Comparison of ENCODE assay signal across 12 cellular contexts in genomic region chr1:41670558-41670957, GRCh38.
DNase-seq lines count a peak whose midpoint lies in the region; ATAC-seq and TF ChIP-seq lines count a peak whose summit lies in the region.
"Had no signal": no experiment of that assay in that cellular context is flagged by ENCODE, and none has a peak within 500 bp of the region (broad histone marks: within the 10 kb centered on the region; RNA-seq: fewer than 3 reads in every experiment).

No MANE protein-coding gene starts in this region.

- 32% methylated on average over 4 of the region's 4 CpGs for WGBS in smooth muscle cell (ENCODE audit: low lambda C conversion rate)

- H3K9me3 Mint-ChIP-seq in T-helper 1 cell treated with Interleukin-12 subunit alpha and Interleukin-12 subunit beta and Interleukin-4 antibody, amounts not matched to agents 30 μg/mL and 1 μg/mL, for 36 hours = no peaks in the 10 kb centered on the region
- H3K9me3 Mint-ChIP-seq in dendritic cell treated with granulocyte-macrophage colony-stimulating factor and Interleukin-4, amounts not matched to agents 40 ng/mL and 50 ng/mL, for 4 days = no peaks in the 10 kb centered on the region

- H3K4me3 ChIP-seq in smooth muscle cell = no peak overlapping the region
- no peak overlapping the region for H3K4me3 ChIP-seq in tibial artery
- H3K4me3 ChIP-seq: heart left ventricle had no signal

- H3K27ac ChIP-seq in smooth muscle cell (ENCODE audit: low read depth) (peak overlapping the region; percentile 63), tibial artery (no peak overlapping the region)
- H3K27ac ChIP-seq: heart left ventricle, neutrophil had no signal

- intact Hi-C loops in dendritic cell treated with granulocyte-macrophage colony-stimulating factor and Interleukin-4, amounts not matched to agents 40 ng/mL and 50 ng/mL, for 4 days (cut with micrococcal nuclease) = no loop called here
- intact Hi-C loops in tibial artery (cut with DNase I; ENCODE audit: low total_unique reads) = no loop called here

- H4K20me1 ChIP-seq in smooth muscle cell (ENCODE audit: low read depth) = no peaks in the 10 kb centered on the region

- H3K27me3 ChIP-seq in smooth muscle cell (ENCODE audit: low read depth) (no peaks in the 10 kb centered on the region), tibial artery (no peaks in the 10 kb centered on the region)
- H3K27me3 ChIP-seq: heart left ventricle, neutrophil had no signal

- no peaks in the 10 kb centered on the region for H3K27me3 Mint-ChIP-seq in T-helper 1 cell treated with Interleukin-12 subunit alpha and Interleukin-12 subunit beta and Interleukin-4 antibody, amounts not matched to agents 30 μg/mL and 1 μg/mL, for 36 hours (ENCODE audit: low read depth)
- H3K27me3 Mint-ChIP-seq in dendritic cell treated with granulocyte-macrophage colony-stimulating factor and Interleukin-4, amounts not matched to agents 40 ng/mL and 50 ng/mL, for 4 days = peaks cover 22% of the 10 kb centered on the region

- H3K4me3 Mint-ChIP-seq in T-helper 1 cell treated with Interleukin-12 subunit alpha and Interleukin-12 subunit beta and Interleukin-4 antibody, amounts not matched to agents 30 μg/mL and 1 μg/mL, for 36 hours = no peak overlapping the region
- H3K4me3 Mint-ChIP-seq in dendritic cell treated with granulocyte-macrophage colony-stimulating factor and Interleukin-4, amounts not matched to agents 40 ng/mL and 50 ng/mL, for 4 days = no peak overlapping the region

- peak overlapping the region; percentile 64 for H3K4me2 ChIP-seq in smooth muscle cell

- TF ChIP-seq CTCF in smooth muscle cell (IDR thresholded peaks at IDR 0.05; ENCODE audit: borderline replicate concordance, insufficient read depth, poor library complexity, severe bottlenecking) = no peak
- no peak for TF ChIP-seq CTCF in tibial artery (IDR thresholded peaks at IDR 0.05)

- H3F3A ChIP-seq in smooth muscle cell (ENCODE audit: low read depth) = peaks cover 4% of the 10 kb centered on the region

- H3K9me3 ChIP-seq in smooth muscle cell (replicated peaks; ENCODE audit: low read depth) (no peaks in the 10 kb centered on the region), tibial artery (no peaks in the 10 kb centered on the region)
- H3K9me3 ChIP-seq: heart left ventricle, neutrophil had no signal

- H3K4me1 ChIP-seq in smooth muscle cell (ENCODE audit: low read depth) (peaks cover 22% of the 10 kb centered on the region), tibial artery (peaks cover 0 to 20% (median 6%) of the 10 kb centered on the region in 4 donors)

- peak overlapping the region; percentile 69 for H3K27ac Mint-ChIP-seq in T-helper 1 cell treated with Interleukin-12 subunit alpha and Interleukin-12 subunit beta and Interleukin-4 antibody, amounts not matched to agents 30 μg/mL and 1 μg/mL, for 36 hours
- H3K27ac Mint-ChIP-seq in dendritic cell treated with granulocyte-macrophage colony-stimulating factor and Interleukin-4, amounts not matched to agents 40 ng/mL and 50 ng/mL, for 4 days = peak overlapping the region; percentile 74

- no peak overlapping the region for H2AFZ ChIP-seq in smooth muscle cell (ENCODE audit: low read depth)

- H3K36me3 Mint-ChIP-seq in T-helper 1 cell treated with Interleukin-12 subunit alpha and Interleukin-12 subunit beta and Interleukin-4 antibody, amounts not matched to agents 30 μg/mL and 1 μg/mL, for 36 hours (ENCODE audit: low read depth) = peaks cover 10% of the 10 kb centered on the region
- no peaks in the 10 kb centered on the region for H3K36me3 Mint-ChIP-seq in dendritic cell treated with granulocyte-macrophage colony-stimulating factor and Interleukin-4, amounts not matched to agents 40 ng/mL and 50 ng/mL, for 4 days (ENCODE audit: low read depth)

- no peak overlapping the region for H3K9ac ChIP-seq in smooth muscle cell (ENCODE audit: low read depth)

- no peaks in the 10 kb centered on the region for H3K79me2 ChIP-seq in smooth muscle cell (ENCODE audit: low read depth)

- DNase-seq in T-helper 1 cell = no peak
- DNase-seq in smooth muscle cell (lab: John Stamatoyannopoulos, UW; ENCODE audit: unreplicated experiment) = no peak
- no peak for DNase-seq in tibial artery
- no peak for DNase-seq in NCI-H2227 treated with DMSO at 0.1 percent for 48 hours (lab: John Stamatoyannopoulos, UW)
- DNase-seq: 8988T, RPMI8226 had no signal

- H3K4me1 Mint-ChIP-seq in T-helper 1 cell treated with Interleukin-12 subunit alpha and Interleukin-12 subunit beta and Interleukin-4 antibody, amounts not matched to agents 30 μg/mL and 1 μg/mL, for 36 hours (ENCODE audit: low read depth) = peaks cover 91% of the 10 kb centered on the region
- H3K4me1 Mint-ChIP-seq in dendritic cell treated with granulocyte-macrophage colony-stimulating factor and Interleukin-4, amounts not matched to agents 40 ng/mL and 50 ng/mL, for 4 days (ENCODE audit: low read depth) = peaks cover 93% of the 10 kb centered on the region

- H3K36me3 ChIP-seq in smooth muscle cell (ENCODE audit: low read depth) (no peaks in the 10 kb centered on the region), tibial artery (no peaks in the 10 kb centered on the region)
- H3K36me3 ChIP-seq: heart left ventricle, neutrophil had no signal

- ATAC-seq in SK-N-SH treated with all-trans-retinoic acid at 6 μM for 48 hours (peak; percentile 65), GM19035 (IDR thresholded peaks at IDR 0.05; ENCODE audit: unreplicated experiment) (no peak)

TF ChIP-seq in SK-N-SH treated with all-trans-retinoic acid at 6 μM for 48 hours, 23 proteins besides CTCF, POLR2A, EP300 and RAD21:
- TF ChIP-seq ESRRG (CRISPR knock-in tag; IDR thresholded peaks at IDR 0.05) = no peak
- no peak for TF ChIP-seq CSDC2 (CRISPR knock-in tag; IDR thresholded peaks at IDR 0.05)
- no peak for TF ChIP-seq ZFP3 (CRISPR knock-in tag; IDR thresholded peaks at IDR 0.05)
- no peak for TF ChIP-seq ZNF8 (CRISPR knock-in tag; IDR thresholded peaks at IDR 0.05)
- TF ChIP-seq, protein P1, sequence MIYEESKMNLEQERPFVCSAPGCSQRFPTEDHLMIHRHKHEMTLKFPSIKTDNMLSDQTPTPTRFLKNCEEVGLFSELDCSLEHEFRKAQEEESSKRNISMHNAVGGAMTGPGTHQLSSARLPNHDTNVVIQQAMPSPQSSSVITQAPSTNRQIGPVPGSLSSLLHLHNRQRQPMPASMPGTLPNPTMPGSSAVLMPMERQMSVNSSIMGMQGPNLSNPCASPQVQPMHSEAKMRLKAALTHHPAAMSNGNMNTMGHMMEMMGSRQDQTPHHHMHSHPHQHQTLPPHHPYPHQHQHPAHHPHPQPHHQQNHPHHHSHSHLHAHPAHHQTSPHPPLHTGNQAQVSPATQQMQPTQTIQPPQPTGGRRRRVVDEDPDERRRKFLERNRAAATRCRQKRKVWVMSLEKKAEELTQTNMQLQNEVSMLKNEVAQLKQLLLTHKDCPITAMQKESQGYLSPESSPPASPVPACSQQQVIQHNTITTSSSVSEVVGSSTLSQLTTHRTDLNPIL (CRISPR knock-in tag; IDR thresholded peaks at IDR 0.05; ENCODE audit: low read depth) = no peak
- TF ChIP-seq ZFP30 (CRISPR knock-in tag; IDR thresholded peaks at IDR 0.05) = no peak
- TF ChIP-seq TOX (CRISPR knock-in tag; IDR thresholded peaks at IDR 0.05; ENCODE audit: borderline replicate concordance) = no peak
